In the genomic region with DNA sequence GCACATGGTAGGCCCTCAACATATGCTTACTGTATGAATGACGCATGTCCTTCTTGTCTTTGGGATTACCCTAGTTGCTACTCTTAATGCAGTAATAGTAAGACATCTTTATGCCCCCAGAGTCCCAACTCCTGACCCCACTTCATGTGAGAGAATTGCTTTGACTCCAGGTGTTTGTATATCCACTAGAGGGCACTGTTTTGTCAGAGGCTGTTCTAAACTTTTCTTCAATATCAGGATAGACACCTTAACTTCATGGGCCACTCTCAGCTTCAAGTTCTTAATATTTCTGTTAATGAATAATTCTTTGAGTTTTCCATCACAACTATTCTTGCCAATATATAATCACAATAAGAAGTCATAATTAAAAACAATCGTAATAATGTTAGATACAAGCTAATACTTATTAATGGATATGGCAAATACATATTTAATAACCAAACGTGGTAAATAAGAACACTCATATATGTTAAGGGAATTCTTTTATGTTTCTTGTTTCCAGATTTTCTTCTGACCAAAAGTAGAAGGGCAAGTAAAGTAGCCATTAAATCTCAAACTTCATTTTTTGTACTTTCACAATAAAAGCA, we compare ENCODE assay signal across 8 cellular contexts.
DNase-seq lines count a peak whose midpoint lies in the region; ATAC-seq and TF ChIP-seq lines count a peak whose summit lies in the region.

No MANE protein-coding gene starts in this region.

- no peaks in the 10 kb centered on the region for H3K9me3 ChIP-seq in mammary epithelial cell (replicated peaks; ENCODE audit: insufficient read depth, low read length)

- CTCF ChIA-PET in mammary epithelial cell (lab: Charles Lee; ENCODE audit: low non-redundant PET) = interaction anchor here (0.6 to 1.0 kb wide), 3 partner anchors 112 to 376 kb away, joined by 4 to 13 read pairs (median 6); no protein-coding TSS in a partner anchor

- in situ Hi-C loops in mammary epithelial cell (cut with MboI; ENCODE audit: low sequenced_read_pairs in 2 of 2) = loop anchor here (10.0 to 25.0 kb wide), 2 partner anchors 361 to 378 kb away; no protein-coding TSS in a partner anchor

- peak; percentile 67 to 80 for TF ChIP-seq CTCF in mammary epithelial cell (conservative IDR thresholded peaks at IDR 0.05 in 1 of 2, IDR thresholded peaks at IDR 0.05 in 1 of 2; ENCODE audit: extremely low read depth in 1 of 2, insufficient read depth in 1 of 2, low read depth in 1 of 2, low read length in 2 of 2)

- peak; percentile 55 for ATAC-seq in HG03045 (IDR thresholded peaks at IDR 0.05; ENCODE audit: unreplicated experiment)
- ATAC-seq in HG03378 (IDR thresholded peaks at IDR 0.05; ENCODE audit: unreplicated experiment) = no peak

- H3K4me3 ChIP-seq in mammary epithelial cell (replicated peaks in 1 of 3; ENCODE audit: insufficient read depth in 1 of 3, low read depth in 2 of 3, low read length in 3 of 3) = no peak overlapping the region

- no peaks in the 10 kb centered on the region for H3K79me2 ChIP-seq in mammary epithelial cell (ENCODE audit: insufficient read depth, low read length)

- 38% methylated on average over 3 of the region's 3 CpGs for WGBS in mammary epithelial cell (ENCODE audit: low coverage, missing lambda C conversion rate)

- no peak overlapping the region for H3K9ac ChIP-seq in mammary epithelial cell (ENCODE audit: insufficient read depth, low read length)

- H3K4me1 ChIP-seq in mammary epithelial cell (ENCODE audit: insufficient read depth, low read length) = no peaks in the 10 kb centered on the region

- DNase-seq in NCI-H1436 (lab: John Stamatoyannopoulos, UW) = peak; percentile 60
- DNase-seq in NCI-H1436 treated with DMSO at 0.1 percent for 48 hours (lab: John Stamatoyannopoulos, UW) = no peak
- DNase-seq in NCI-H526 treated with DMSO at 0.1 percent for 48 hours (lab: John Stamatoyannopoulos, UW) = peak; percentile 9
- DNase-seq in mammary epithelial cell = peak; percentile 6
- peak; percentile 88 for DNase-seq in medulla oblongata (ENCODE audit: extremely low spot score)
- no peak for DNase-seq in activated CD8-positive, alpha-beta memory T cell treated with anti-CD3 and anti-CD28 coated beads, Interleukin-2, amount 50 U/mL, for 48 hours

- H4K20me1 ChIP-seq in mammary epithelial cell (ENCODE audit: insufficient read depth, low read length) = no peaks in the 10 kb centered on the region

- no TSS peak for BruUV-seq in mammary epithelial cell (replicated peaks; lab: Mats Ljungman, UMichigan)

- H3K27ac ChIP-seq in mammary epithelial cell (ENCODE audit: insufficient read depth, low read depth, low read length) = no peak overlapping the region

- H3K27me3 ChIP-seq in mammary epithelial cell (ENCODE audit: insufficient read depth, low read length) = no peaks in the 10 kb centered on the region

- H2AFZ ChIP-seq in mammary epithelial cell (ENCODE audit: low read depth, low read length) = no peak overlapping the region

- no peaks in the 10 kb centered on the region for H3K36me3 ChIP-seq in mammary epithelial cell (ENCODE audit: insufficient read depth, low read length)

- no peak overlapping the region for H3K4me2 ChIP-seq in mammary epithelial cell (ENCODE audit: insufficient read depth, low read depth, low read length)

- intact Hi-C loops in mammary epithelial cell (cut with micrococcal nuclease) = loop anchor here (1.0 to 10.0 kb wide), 4 partner anchors 117 to 522 kb away; no protein-coding TSS in a partner anchor

- dilution Hi-C loops in mammary epithelial cell (cut with HindIII; ENCODE audit: low sequenced_read_pairs) = no loop called here

Comparison
In these comparisons a context has a peak if more than half of its experiments do, and no peak if none do; other contexts are left out.
1. DNase-seq: peak in NCI-H1436 (single experiment), NCI-H526 treated with DMSO at 0.1 percent for 48 hours (single experiment), mammary epithelial cell (single experiment) and medulla oblongata (single experiment); none in NCI-H1436 treated with DMSO at 0.1 percent for 48 hours (single experiment) and activated CD8-positive, alpha-beta memory T cell treated with anti-CD3 and anti-CD28 coated beads, Interleukin-2, amount 50 U/mL, for 48 hours (single experiment).